ENCODE assay signal across 9 cellular contexts in the genomic region with DNA sequence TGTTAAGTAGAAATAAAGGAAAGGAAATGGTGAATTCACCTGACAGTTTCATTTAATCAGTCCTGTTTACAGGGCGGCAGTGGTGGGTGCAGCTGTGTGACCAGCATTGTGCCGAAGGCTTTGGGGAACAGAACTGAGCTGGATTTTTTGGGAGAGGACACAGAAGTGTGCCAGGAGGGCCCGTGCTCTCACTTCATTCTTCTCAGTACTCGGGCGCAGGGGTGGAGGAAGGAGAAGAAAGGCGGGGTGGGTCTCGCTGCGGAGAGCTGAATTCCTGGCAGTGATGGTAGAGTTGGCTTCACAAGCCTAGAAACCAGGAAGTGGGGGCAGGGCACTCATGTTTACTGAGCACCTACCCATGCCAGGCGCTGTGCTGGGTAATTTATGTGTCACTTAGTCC.
A peak's percentile ranks its signal among the peaks of the same experiment; 100 is the strongest.
DNase-seq lines count a peak whose midpoint lies in the region; ATAC-seq lines count a peak whose summit lies in the region.
"Had no signal": no experiment of that assay in that cellular context is flagged by ENCODE, and none has a peak within 500 bp of the region (broad histone marks: within the 10 kb centered on the region; RNA-seq: fewer than 3 reads in every experiment).

No MANE protein-coding gene starts in this region.

- intact Hi-C loops in head of caudate nucleus (cut with DNase I): no loop called here

- DNase-seq in NCI-H69 (lab: John Stamatoyannopoulos, UW): peak; percentile 88
- peak; percentile 88 to 89 for DNase-seq in activated T-cell treated with anti-CD3 and anti-CD28 coated beads, Interleukin-2, amount 50 U/mL, for 72 hours
- peak in 41 of 42 donors; percentile 46 to 89 (median 65) for DNase-seq in head of caudate nucleus
- DNase-seq in stimulated activated CD4-positive, alpha-beta T cell treated with anti-CD3 and anti-CD28 coated beads, Interleukin-12 subunit alpha, Interleukin-12 subunit beta, amount 100 ng/mL, for 48 hours (ENCODE audit: low read depth in 2 of 3, low spot score in 1 of 3): peak; percentile 73 to 77 (median 76)
- no peak for DNase-seq in NCI-H146 treated with DMSO at 0.1 percent for 48 hours (lab: John Stamatoyannopoulos, UW; ENCODE audit: unreplicated experiment)
- no peak for DNase-seq in cortex of kidney (lab: John Stamatoyannopoulos, UW)

- H3K4me1 Mint-ChIP-seq in activated T-cell treated with anti-CD3 and anti-CD28 coated beads, Interleukin-2, amount 50 U/mL, for 72 hours (ENCODE audit: low read depth): peaks cover 78% of the 10 kb centered on the region

- H3K4me3 Mint-ChIP-seq in activated T-cell treated with anti-CD3 and anti-CD28 coated beads, Interleukin-2, amount 50 U/mL, for 72 hours: peak overlapping the region; percentile 80 to 81

- no peaks in the 10 kb centered on the region for H3K9me3 Mint-ChIP-seq in activated T-cell treated with anti-CD3 and anti-CD28 coated beads, Interleukin-2, amount 50 U/mL, for 72 hours

- peak overlapping the region; percentile 97 for H3K27ac Mint-ChIP-seq in activated T-cell treated with anti-CD3 and anti-CD28 coated beads, Interleukin-2, amount 50 U/mL, for 72 hours

- peak; percentile 26 for ATAC-seq in GM19328 (IDR thresholded peaks at IDR 0.05; ENCODE audit: unreplicated experiment)
- ATAC-seq in activated T-cell treated with anti-CD3 and anti-CD28 coated beads, Interleukin-2, amount 50 U/mL, for 72 hours (replicated peaks in 1 of 2): peak; percentile 88 to 89
- no peak for ATAC-seq in GM18520 (IDR thresholded peaks at IDR 0.05; ENCODE audit: unreplicated experiment)
- ATAC-seq: Panc1 had no signal

- H3K36me3 Mint-ChIP-seq in activated T-cell treated with anti-CD3 and anti-CD28 coated beads, Interleukin-2, amount 50 U/mL, for 72 hours (ENCODE audit: insufficient read depth in 2 of 2): peaks cover 12 to 20% of the 10 kb centered on the region in 2 donors

- no peaks in the 10 kb centered on the region for H3K27me3 Mint-ChIP-seq in activated T-cell treated with anti-CD3 and anti-CD28 coated beads, Interleukin-2, amount 50 U/mL, for 72 hours (ENCODE audit: low read depth)

Comparison
In these comparisons a context has a peak if more than half of its experiments do, and no peak if none do; other contexts are left out.
1. DNase-seq: peak in NCI-H69 (single experiment), activated T-cell treated with anti-CD3 and anti-CD28 coated beads, Interleukin-2, amount 50 U/mL, for 72 hours (2 of 2), head of caudate nucleus (41 of 42) and stimulated activated CD4-positive, alpha-beta T cell treated with anti-CD3 and anti-CD28 coated beads, Interleukin-12 subunit alpha, Interleukin-12 subunit beta, amount 100 ng/mL, for 48 hours (3 of 3); none in NCI-H146 treated with DMSO at 0.1 percent for 48 hours (single experiment) and cortex of kidney (single experiment).